In genomic region chr19:47141695-47142094, GRCh38 we compare ENCODE assay signal across 20 cellular contexts. TPM values are rescaled to one million over a fixed set of nuclear protein-coding genes. Genes with fewer than 3 reads are reported as not detected.
A peak's percentile ranks its signal among the peaks of the same experiment; 100 is the strongest.
DNase-seq lines count a peak whose midpoint lies in the region; ATAC-seq and TF ChIP-seq lines count a peak whose summit lies in the region.
"Had no signal": no experiment of that assay in that cellular context is flagged by ENCODE, and none has a peak within 500 bp of the region (broad histone marks: within the 10 kb centered on the region; RNA-seq: fewer than 3 reads in every experiment).

No MANE protein-coding gene starts in this region.

- TF ChIP-seq CTCF in C4-2B (conservative IDR thresholded peaks at IDR 0.05) (no peak), HFFc6 (IDR thresholded peaks at IDR 0.05) (no peak), nephron (IDR thresholded peaks at IDR 0.05; ENCODE audit: unreplicated experiment in 3 of 3) (no peak)

- H3K27ac Mint-ChIP-seq in HFFc6 (peak overlapping the region; percentile 65), nephron (peak overlapping the region; percentile 74 to 82 (median 79))
- H3K27ac Mint-ChIP-seq: CD8-positive, alpha-beta T cell had no signal

- no peak for ATAC-seq in GM21528 (IDR thresholded peaks at IDR 0.05; ENCODE audit: low FRiP score, unreplicated experiment)
- ATAC-seq: activated CD8-positive, alpha-beta memory T cell treated with anti-CD3 and anti-CD28 coated beads, Interleukin-2, amount 10 ng/mL, durations not matched to agents 7 days and 5 days; CD8-positive, alpha-beta T cell; foreskin keratinocyte had no signal

- peak overlapping the region; percentile 47; the same call in 1 of the 2 replicates for H3K4me3 Mint-ChIP-seq in HFFc6
- no peak overlapping the region for H3K4me3 Mint-ChIP-seq in nephron
- H3K4me3 Mint-ChIP-seq: activated CD4-positive, alpha-beta T cell treated with anti-CD3 and anti-CD28 coated beads for 36 hours; activated CD8-positive, alpha-beta memory T cell treated with anti-CD3 and anti-CD28 coated beads, Interleukin-2, amount 10 ng/mL, durations not matched to agents 7 days and 5 days; CD8-positive, alpha-beta T cell had no signal

- H3K27ac ChIP-seq in C4-2B, result peak overlapping the region; percentile 4; the same call in 1 of the 2 replicates
- H3K27ac ChIP-seq: foreskin keratinocyte, right atrium auricular region had no signal

- DNase-seq in HFFc6 (no peak), amniotic epithelial cell (ENCODE audit: low read depth) (peak; percentile 80), Kasumi-1 (lab: John Stamatoyannopoulos, UW) (no peak), DMS53 treated with DMSO at 0.1 percent for 48 hours (lab: John Stamatoyannopoulos, UW; ENCODE audit: unreplicated experiment) (no peak), Ammon's horn (ENCODE audit: low spot score) (no peak)
- DNase-seq: activated CD4-positive, alpha-beta T cell treated with anti-CD3 and anti-CD28 coated beads for 36 hours; activated CD8-positive, alpha-beta memory T cell treated with anti-CD3 and anti-CD28 coated beads, Interleukin-2, amount 10 ng/mL, durations not matched to agents 7 days and 5 days; CD8-positive, alpha-beta T cell; dermis blood vessel endothelial cell; DND-41; NCI-H1417 treated with DMSO at 0.1 percent for 48 hours; NCI-H2107; NCI-H524 treated with DMSO at 0.1 percent for 48 hours; RPMI8226 had no signal

- H3K27me3 Mint-ChIP-seq in HFFc6 (ENCODE audit: insufficient read depth), result no peaks in the 10 kb centered on the region; the same call in 1 of the 2 replicates
- no peaks in the 10 kb centered on the region for H3K27me3 Mint-ChIP-seq in nephron (ENCODE audit: low read depth)
- H3K27me3 Mint-ChIP-seq: activated CD4-positive, alpha-beta T cell treated with anti-CD3 and anti-CD28 coated beads for 36 hours; activated CD8-positive, alpha-beta memory T cell treated with anti-CD3 and anti-CD28 coated beads, Interleukin-2, amount 10 ng/mL, durations not matched to agents 7 days and 5 days had no signal

- H3K4me1 Mint-ChIP-seq in HFFc6 (ENCODE audit: low read depth) (peaks cover 33% of the 10 kb centered on the region), nephron (peaks cover 25% of the 10 kb centered on the region)

- H3K9me3 Mint-ChIP-seq in HFFc6 (no peaks in the 10 kb centered on the region), nephron (no peaks in the 10 kb centered on the region)
- H3K9me3 Mint-ChIP-seq: activated T-helper 2 cell treated with anti-CD3 and anti-CD28 coated beads, Interferon-gamma antibody, Interleukin-2, Interleukin-4, amounts not matched to agents 10 μg/mL and 5 μg/mL and 100 μg/mL, durations not matched to agents 14 hours and 24 hours and 36 hours; CD8-positive, alpha-beta T cell had no signal

- H3K36me3 Mint-ChIP-seq in HFFc6 (ENCODE audit: low read depth), result peaks cover 37% of the 10 kb centered on the region
- H3K36me3 Mint-ChIP-seq in nephron (ENCODE audit: low read depth), result peaks cover 51% of the 10 kb centered on the region

RNA-seq across cellular contexts. Expression of gene SAE1, which starts 11.1 kb away (rescaled TPM):
- total RNA-seq in HFFc6 (2021; fragmentation: NEBNext Ultra II Directional; extraction: Animal tissue kit (Norgen Biotek cat#: 25700)), result 100 to 1,000 TPM; 158 to 181 (median 175) TPM

RNA-seq across cellular contexts. Expression of gene ZC3H4, which starts 28.1 kb away (rescaled TPM):
- total RNA-seq in HFFc6 (2021; fragmentation: NEBNext Ultra II Directional; extraction: Animal tissue kit (Norgen Biotek cat#: 25700)), result 10 to 100 TPM; 43.9 to 66.1 (median 55.2) TPM
